Comparison of ENCODE assay signal across 10 cellular contexts in genomic region chr3:47664519-47664918, GRCh38.
A peak's percentile ranks its signal among the peaks of the same experiment; 100 is the strongest.
DNase-seq lines count a peak whose midpoint lies in the region; ATAC-seq, FAIRE-seq and TF ChIP-seq lines count a peak whose summit lies in the region.
"Had no signal": no experiment of that assay in that cellular context is flagged by ENCODE, and none has a peak within 500 bp of the region (broad histone marks: within the 10 kb centered on the region; RNA-seq: fewer than 3 reads in every experiment).

No MANE protein-coding gene starts in this region.

- no peak for FAIRE-seq in HTR-8/SVneo (lab: Jason Lieb, UNC)

- no peak for ATAC-seq in GM21786 (IDR thresholded peaks at IDR 0.05; ENCODE audit: unreplicated experiment)
- ATAC-seq: activated T-cell treated with anti-CD3 and anti-CD28 coated beads, Interleukin-2, amount 50 U/mL, for 4 hours had no signal

- in situ Hi-C loops in GM13976 (cut with MboI; ENCODE audit: low sequenced_read_pairs, unreplicated experiment) = no loop called here

- DNase-seq in AG08396 (ENCODE audit: low spot score) (peak; percentile 18), GM13976 (ENCODE audit: low spot score) (no peak), RKO (ENCODE audit: low spot score) (peak; percentile 45), germinal center (ENCODE audit: low spot score) (peak; percentile 28), HTR-8/SVneo (ENCODE audit: insufficient read length, low spot score) (no peak), SKM-1 (lab: John Stamatoyannopoulos, UW; ENCODE audit: unreplicated experiment) (no peak), SK-N-DZ (ENCODE audit: low spot score) (no peak)
- DNase-seq: activated T-cell treated with anti-CD3 and anti-CD28 coated beads, Interleukin-2, amount 50 U/mL, for 4 hours; NK-92 treated with Interleukin-12 subunit alpha and Interleukin-12 subunit beta, amount 100 ng/mL, for 24 hours had no signal

- peak; percentile 10 for TF ChIP-seq CTCF in GM13976 (IDR thresholded peaks at IDR 0.05; ENCODE audit: borderline replicate concordance, control extremely low read depth, extremely low read depth, insufficient read depth, missing control alignments)

Comparison
In these comparisons a context has a peak if more than half of its experiments do, and no peak if none do; other contexts are left out.
1. DNase-seq: peak in AG08396 (single experiment), RKO (single experiment) and germinal center (single experiment); none in GM13976 (single experiment), HTR-8/SVneo (single experiment), SKM-1 (single experiment) and SK-N-DZ (single experiment).